ENCODE assay signal across 14 cellular contexts in genomic region chr6:43250992-43251373, GRCh38. TPM values are rescaled to one million over a fixed set of nuclear protein-coding genes. Genes with fewer than 3 reads are reported as not detected.
DNase-seq lines count a peak whose midpoint lies in the region; ATAC-seq and TF ChIP-seq lines count a peak whose summit lies in the region.
"Had no signal": no experiment of that assay in that cellular context is flagged by ENCODE, and none has a peak within 500 bp of the region (broad histone marks: within the 10 kb centered on the region; RNA-seq: fewer than 3 reads in every experiment).

No MANE protein-coding gene starts in this region.

- no peaks in the 10 kb centered on the region for H3K9me3 Mint-ChIP-seq in activated naive CD4-positive, alpha-beta T cell treated with anti-CD3 and anti-CD28 coated beads, Interleukin-2, amount 50 U/mL, for 24 hours
- H3K9me3 Mint-ChIP-seq in activated naive CD4-positive, alpha-beta T cell treated with anti-CD3 and anti-CD28 coated beads, Interleukin-2, amount 10 ng/mL, durations not matched to agents 7 days and 5 days = no peaks in the 10 kb centered on the region
- H3K9me3 Mint-ChIP-seq in chondrocyte (ENCODE audit: low read depth) (no peaks in the 10 kb centered on the region), type B pancreatic cell (no peaks in the 10 kb centered on the region)
- H3K9me3 Mint-ChIP-seq: naive thymus-derived CD8-positive, alpha-beta T cell had no signal

- CTCF ChIA-PET in activated naive CD4-positive, alpha-beta T cell treated with anti-CD3 and anti-CD28 coated beads, Interleukin-2, amount 10 ng/mL, durations not matched to agents 7 days and 5 days (lab: Charles Lee) = interaction anchor here (0.9 kb wide), 1 partner anchor 22 kb away, joined by 3 read pairs; the partner anchor contains the start of gene DNPH1

- no peak overlapping the region for H3K4me3 ChIP-seq in left ventricle myocardium inferior

- peaks cover 19% of the 10 kb centered on the region for H3K4me1 ChIP-seq in left ventricle myocardium inferior

- H3K9me3 ChIP-seq in left ventricle myocardium inferior (replicated peaks) = no peaks in the 10 kb centered on the region

- no peaks in the 10 kb centered on the region for H3K36me3 ChIP-seq in left ventricle myocardium inferior

- intact Hi-C loops in left ventricle myocardium inferior (cut with micrococcal nuclease) = no loop called here

- H3K4me3 Mint-ChIP-seq in activated naive CD4-positive, alpha-beta T cell treated with anti-CD3 and anti-CD28 coated beads, Interleukin-2, amount 50 U/mL, for 24 hours = no peak overlapping the region
- H3K4me3 Mint-ChIP-seq in activated naive CD4-positive, alpha-beta T cell treated with anti-CD3 and anti-CD28 coated beads, Interleukin-2, amount 10 ng/mL, durations not matched to agents 7 days and 5 days = no peak overlapping the region
- H3K4me3 Mint-ChIP-seq in chondrocyte (ENCODE audit: unreplicated experiment) (no peak overlapping the region), type B pancreatic cell (peak overlapping the region; percentile 5)

- TF ChIP-seq CTCF in chondrocyte (IDR thresholded peaks at IDR 0.05) (no peak), type B pancreatic cell (conservative IDR thresholded peaks at IDR 0.05) (no peak), left ventricle myocardium inferior (IDR thresholded peaks at IDR 0.05; ENCODE audit: borderline replicate concordance) (no peak)

- H3K27me3 ChIP-seq in left ventricle myocardium inferior (ENCODE audit: low read depth) = peaks cover 65% of the 10 kb centered on the region

- H3K27me3 Mint-ChIP-seq in activated naive CD4-positive, alpha-beta T cell treated with anti-CD3 and anti-CD28 coated beads, Interleukin-2, amount 50 U/mL, for 24 hours = peaks cover 12% of the 10 kb centered on the region
- H3K27me3 Mint-ChIP-seq in activated naive CD4-positive, alpha-beta T cell treated with anti-CD3 and anti-CD28 coated beads, Interleukin-2, amount 10 ng/mL, durations not matched to agents 7 days and 5 days = peaks cover 48% of the 10 kb centered on the region
- H3K27me3 Mint-ChIP-seq in chondrocyte (ENCODE audit: low read depth) (peaks cover 17% of the 10 kb centered on the region), type B pancreatic cell (peaks cover 28% of the 10 kb centered on the region)

- peaks cover 24% of the 10 kb centered on the region for H3K4me1 Mint-ChIP-seq in activated naive CD4-positive, alpha-beta T cell treated with anti-CD3 and anti-CD28 coated beads, Interleukin-2, amount 50 U/mL, for 24 hours
- H3K4me1 Mint-ChIP-seq in activated naive CD4-positive, alpha-beta T cell treated with anti-CD3 and anti-CD28 coated beads, Interleukin-2, amount 10 ng/mL, durations not matched to agents 7 days and 5 days = peaks cover 30% of the 10 kb centered on the region
- H3K4me1 Mint-ChIP-seq in chondrocyte (ENCODE audit: low read depth) (peaks cover 23% of the 10 kb centered on the region), type B pancreatic cell (ENCODE audit: unreplicated experiment) (peaks cover 31% of the 10 kb centered on the region)

- H3K36me3 Mint-ChIP-seq in activated naive CD4-positive, alpha-beta T cell treated with anti-CD3 and anti-CD28 coated beads, Interleukin-2, amount 50 U/mL, for 24 hours = no peaks in the 10 kb centered on the region
- H3K36me3 Mint-ChIP-seq in activated naive CD4-positive, alpha-beta T cell treated with anti-CD3 and anti-CD28 coated beads, Interleukin-2, amount 10 ng/mL, durations not matched to agents 7 days and 5 days = no peaks in the 10 kb centered on the region
- H3K36me3 Mint-ChIP-seq in chondrocyte (ENCODE audit: low read depth) (no peaks in the 10 kb centered on the region), type B pancreatic cell (no peaks in the 10 kb centered on the region)
- H3K36me3 Mint-ChIP-seq: naive thymus-derived CD8-positive, alpha-beta T cell had no signal

- no peak for DNase-seq in activated naive CD4-positive, alpha-beta T cell treated with anti-CD3 and anti-CD28 coated beads, Interleukin-2, amount 10 ng/mL, durations not matched to agents 7 days and 5 days
- DNase-seq in NCI-H2227 (lab: John Stamatoyannopoulos, UW; ENCODE audit: unreplicated experiment) = peak; percentile 60
- peak; percentile 68 for DNase-seq in chondrocyte (ENCODE audit: low spot score)
- no peak for DNase-seq in type B pancreatic cell (ENCODE audit: extremely low spot score, unreplicated experiment)
- no peak for DNase-seq in left ventricle myocardium inferior
- DNase-seq: dermis blood vessel endothelial cell, NCI-H1105 treated with DMSO at 0.1 percent for 48 hours, T-helper 1 cell had no signal

- peak overlapping the region; percentile 61 for H3K27ac Mint-ChIP-seq in activated naive CD4-positive, alpha-beta T cell treated with anti-CD3 and anti-CD28 coated beads, Interleukin-2, amount 50 U/mL, for 24 hours
- no peak overlapping the region for H3K27ac Mint-ChIP-seq in activated naive CD4-positive, alpha-beta T cell treated with anti-CD3 and anti-CD28 coated beads, Interleukin-2, amount 10 ng/mL, durations not matched to agents 7 days and 5 days
- H3K27ac Mint-ChIP-seq in chondrocyte (ENCODE audit: unreplicated experiment) = no peak overlapping the region
- no peak overlapping the region for H3K27ac Mint-ChIP-seq in type B pancreatic cell

- ATAC-seq in HG03159 (IDR thresholded peaks at IDR 0.05; ENCODE audit: unreplicated experiment) (no peak), HG03378 (IDR thresholded peaks at IDR 0.05; ENCODE audit: unreplicated experiment) (no peak)
- ATAC-seq: naive thymus-derived CD8-positive, alpha-beta T cell had no signal

- H3K27ac ChIP-seq in left ventricle myocardium inferior (replicated peaks) = no peak overlapping the region

RNA-seq across cellular contexts. Expression of gene TTBK1, which starts 7.7 kb away (rescaled TPM):
- total RNA-seq in chondrocyte (0.07 TPM in 1 of 3 replicates, not detected in the others), type B pancreatic cell (ENCODE audit: low replicate concordance) (0.93 and 1.7 TPM in 2 replicates), left ventricle myocardium inferior (0.27 TPM)
- total RNA-seq: dermis blood vessel endothelial cell; fibroblast of villous mesenchyme; naive thymus-derived CD8-positive, alpha-beta T cell had no signal

RNA-seq across cellular contexts. Expression of gene DNPH1, which starts 21.7 kb away (rescaled TPM):
- total RNA-seq in chondrocyte (22.8 to 34.1 TPM (median 24.5 TPM) in 3 replicates), type B pancreatic cell (ENCODE audit: low replicate concordance) (47.8 and 52.3 TPM in 2 replicates), left ventricle myocardium inferior (27.7 TPM)

RNA-seq across cellular contexts. Expression of gene SLC22A7, which starts 47.1 kb away (rescaled TPM):
- total RNA-seq in chondrocyte (not detected in 3 replicates), type B pancreatic cell (ENCODE audit: low replicate concordance) (0.12 TPM in 1 of 2 replicates, not detected in the other), left ventricle myocardium inferior (not detected)
- total RNA-seq: dermis blood vessel endothelial cell; fibroblast of villous mesenchyme; HT1080; naive thymus-derived CD8-positive, alpha-beta T cell had no signal

RNA-seq across cellular contexts. Expression of gene CRIP3, which starts 57.6 kb away (rescaled TPM):
- 0.47 to 0.94 TPM (median 0.72 TPM) in 3 replicates for total RNA-seq in chondrocyte
- 1.1 and 2.9 TPM in 2 replicates for total RNA-seq in type B pancreatic cell (ENCODE audit: low replicate concordance)
- 42.3 TPM for total RNA-seq in left ventricle myocardium inferior
- total RNA-seq: fibroblast of villous mesenchyme, HT1080 had no signal

Comparison
In these comparisons a context has a peak if more than half of its experiments do, and no peak if none do; other contexts are left out.
1. DNase-seq: peak in NCI-H2227 (single experiment) and chondrocyte (single experiment); none in activated naive CD4-positive, alpha-beta T cell treated with anti-CD3 and anti-CD28 coated beads, Interleukin-2, amount 10 ng/mL, durations not matched to agents 7 days and 5 days (single experiment), type B pancreatic cell (single experiment) and left ventricle myocardium inferior (single experiment).